30 cellular contexts compared by ENCODE assay signal in the genomic region with DNA sequence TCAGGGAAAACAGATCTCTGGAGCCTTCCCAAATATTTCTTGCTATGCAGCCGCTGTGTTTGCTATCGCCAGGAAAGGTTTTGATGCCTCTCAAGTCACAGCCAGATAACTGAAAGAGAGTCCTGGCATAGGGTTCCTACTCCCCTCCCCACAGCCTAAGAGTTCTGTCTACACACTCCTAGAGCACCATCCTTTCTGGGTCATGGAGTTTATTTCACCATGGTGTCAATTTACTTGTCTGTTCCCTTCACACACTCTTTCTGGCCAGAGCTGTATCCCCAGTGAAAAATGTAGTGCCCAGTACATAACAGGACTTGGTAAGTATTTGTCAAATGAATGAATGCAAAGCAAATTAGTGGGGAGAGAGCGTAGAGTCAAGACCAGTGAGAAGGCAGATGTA.
"Had no signal": no experiment of that assay in that cellular context is flagged by ENCODE, and none has a peak within 500 bp of the region (broad histone marks: within the 10 kb centered on the region; RNA-seq: fewer than 3 reads in every experiment).

No MANE protein-coding gene starts in this region.

- H3K27me3 Mint-ChIP-seq: naive B cell; progenitor cell of endocrine pancreas; stimulated activated memory B cell treated with anti-CD40 and anti-IgM and Interleukin-4, amounts not matched to agents 10 μg/mL and 1 μg/mL and 100 μg/mL, for 72 hours; stimulated activated naive CD8-positive, alpha-beta T cell treated with anti-CD3 and anti-CD28 coated beads, Interleukin-15, amount 100 ng/mL, for 72 hours had no signal

- H3K9me3 ChIP-seq: left lung, lower lobe of right lung, neutrophil, tibial nerve, upper lobe of left lung, vagina had no signal

- H3K4me3 ChIP-seq: left lung, lower lobe of right lung, neural progenitor cell, skin epidermis, tibial nerve, upper lobe of left lung, vagina had no signal

- H3K36me3 ChIP-seq: left lung, lower lobe of right lung, neural progenitor cell, neutrophil, tibial nerve, upper lobe of left lung, vagina had no signal

- H3K27ac ChIP-seq: left lung, lower lobe of right lung, neural progenitor cell, neutrophil, skin epidermis, tibial nerve, upper lobe of left lung, vagina had no signal

- H3K4me3 Mint-ChIP-seq: mesothelial cell of epicardium; naive B cell; natural killer cell; nephron progenitor cell; neural progenitor cell; stimulated activated memory B cell treated with anti-CD40 and anti-IgM and Interleukin-4, amounts not matched to agents 10 μg/mL and 1 μg/mL and 100 μg/mL, for 72 hours; stimulated activated naive CD8-positive, alpha-beta T cell treated with anti-CD3 and anti-CD28 coated beads, Interleukin-15, amount 100 ng/mL, for 72 hours had no signal

- H3K27ac Mint-ChIP-seq: mesothelial cell of epicardium; natural killer cell; neural progenitor cell; progenitor cell of endocrine pancreas; stimulated activated memory B cell treated with anti-CD40 and anti-IgM and Interleukin-4, amounts not matched to agents 10 μg/mL and 1 μg/mL and 100 μg/mL, for 72 hours; stimulated activated naive CD8-positive, alpha-beta T cell treated with anti-CD3 and anti-CD28 coated beads, Interleukin-15, amount 100 ng/mL, for 72 hours had no signal

- ATAC-seq: left cardiac atrium; left lung; lower lobe of right lung; natural killer cell; sciatic nerve; stimulated activated memory B cell treated with anti-CD40 and anti-IgM and Interleukin-4, amounts not matched to agents 10 μg/mL and 1 μg/mL and 100 μg/mL, for 72 hours; stimulated activated naive CD8-positive, alpha-beta T cell treated with anti-CD3 and anti-CD28 coated beads, Interleukin-15, amount 100 ng/mL, for 72 hours had no signal

- H3K9me3 Mint-ChIP-seq: mesothelial cell of epicardium; naive B cell; natural killer cell; nephron progenitor cell; neural progenitor cell; stimulated activated memory B cell treated with anti-CD40 and anti-IgM and Interleukin-4, amounts not matched to agents 10 μg/mL and 1 μg/mL and 100 μg/mL, for 72 hours; stimulated activated naive CD8-positive, alpha-beta T cell treated with anti-CD3 and anti-CD28 coated beads, Interleukin-15, amount 100 ng/mL, for 72 hours had no signal

- H3K36me3 Mint-ChIP-seq: mesothelial cell of epicardium; naive B cell; natural killer cell; neural progenitor cell; stimulated activated memory B cell treated with anti-CD40 and anti-IgM and Interleukin-4, amounts not matched to agents 10 μg/mL and 1 μg/mL and 100 μg/mL, for 72 hours had no signal

- H3K27me3 ChIP-seq: left lung, neural progenitor cell, tibial nerve, upper lobe of left lung, vagina had no signal

- DNase-seq: hippocampal formation; kidney glomerular epithelial cell; left cardiac atrium; left lung; lower lobe of right lung; mammary epithelial cell; mesenchymal stem cell; naive B cell; natural killer cell; nephron progenitor cell; occipital lobe; retina; right cardiac atrium; stimulated activated CD4-positive, alpha-beta T cell treated with anti-CD3 and anti-CD28 coated beads, Interleukin-12 subunit alpha, Interleukin-12 subunit beta, amount 100 ng/mL, for 4 hours; stimulated activated CD4-positive, alpha-beta T cell treated with anti-CD3 and anti-CD28 coated beads, Interleukin-15, amount 100 ng/mL, for 24 hours; stimulated activated CD4-positive, alpha-beta T cell treated with anti-CD3 and anti-CD28 coated beads, Interleukin-2, amount 100 ng/mL, for 24 hours; stimulated activated CD4-positive, alpha-beta T cell treated with anti-CD3 and anti-CD28 coated beads, Interleukin-4, amount 100 ng/mL, for 1 hour; stimulated activated naive CD4-positive, alpha-beta T cell treated with Interleukin-2 at 50 U/mL for 16 hours; stimulated activated naive CD8-positive, alpha-beta T cell treated with anti-CD3 and anti-CD28 coated beads, Interleukin-15, amount 100 ng/mL, for 72 hours; substantia nigra; upper lobe of left lung had no signal

- H3K4me1 ChIP-seq: lower lobe of right lung, tibial nerve, vagina had no signal
